ENCODE assay signal across 1 cellular context in genomic region chr11:59551651-59552521, GRCh38.
A peak's percentile ranks its signal among the peaks of the same experiment; 100 is the strongest.
TF ChIP-seq lines count a peak whose summit lies in the region.

No MANE protein-coding gene starts in this region.

TF ChIP-seq in K562, 482 proteins besides CTCF, POLR2A, EP300 and RAD21 (continued from another document and continues in another):
- TF ChIP-seq MGA (IDR thresholded peaks at IDR 0.05), result peak; percentile 68
- TF ChIP-seq HDAC3 (IDR thresholded peaks at IDR 0.05; ENCODE audit: borderline replicate concordance, partially characterized antibody), result peak; percentile 56
- TF ChIP-seq BDP1 (IDR thresholded peaks at IDR 0.05; ENCODE audit: insufficient read depth, insufficient read length), result peak; percentile 44
- TF ChIP-seq TEAD4 (IDR thresholded peaks at IDR 0.05; ENCODE audit: low read length), result peak; percentile 54; the same call in 1 of the 2 replicates
- no peak for TF ChIP-seq TEAD4 (CRISPR knock-in tag; IDR thresholded peaks at IDR 0.05; ENCODE audit: borderline replicate concordance)
- TF ChIP-seq NFIC (IDR thresholded peaks at IDR 0.05), result peak; percentile 43
- TF ChIP-seq, protein P1, sequence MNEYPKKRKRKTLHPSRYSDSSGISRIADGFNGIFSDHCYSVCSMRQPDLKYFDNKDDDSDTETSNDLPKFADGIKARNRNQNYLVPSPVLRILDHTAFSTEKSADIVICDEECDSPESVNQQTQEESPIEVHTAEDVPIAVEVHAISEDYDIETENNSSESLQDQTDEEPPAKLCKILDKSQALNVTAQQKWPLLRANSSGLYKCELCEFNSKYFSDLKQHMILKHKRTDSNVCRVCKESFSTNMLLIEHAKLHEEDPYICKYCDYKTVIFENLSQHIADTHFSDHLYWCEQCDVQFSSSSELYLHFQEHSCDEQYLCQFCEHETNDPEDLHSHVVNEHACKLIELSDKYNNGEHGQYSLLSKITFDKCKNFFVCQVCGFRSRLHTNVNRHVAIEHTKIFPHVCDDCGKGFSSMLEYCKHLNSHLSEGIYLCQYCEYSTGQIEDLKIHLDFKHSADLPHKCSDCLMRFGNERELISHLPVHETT (CRISPR knock-in tag; conservative IDR thresholded peaks at IDR 0.05 in 1 of 2, IDR thresholded peaks at IDR 0.05 in 1 of 2), result peak in 1 of 2 experiments; percentile 6; a peak in 1 of 4 replicates
- TF ChIP-seq TBP (optimal IDR thresholded peaks at IDR 0.05; ENCODE audit: low read depth, low read length), result peak; percentile 98
- TF ChIP-seq SUPT5H (IDR thresholded peaks at IDR 0.05), result 0 out of 2 replicates have a peak, but pooled peaks have one; percentile 15
- TF ChIP-seq, protein P2, sequence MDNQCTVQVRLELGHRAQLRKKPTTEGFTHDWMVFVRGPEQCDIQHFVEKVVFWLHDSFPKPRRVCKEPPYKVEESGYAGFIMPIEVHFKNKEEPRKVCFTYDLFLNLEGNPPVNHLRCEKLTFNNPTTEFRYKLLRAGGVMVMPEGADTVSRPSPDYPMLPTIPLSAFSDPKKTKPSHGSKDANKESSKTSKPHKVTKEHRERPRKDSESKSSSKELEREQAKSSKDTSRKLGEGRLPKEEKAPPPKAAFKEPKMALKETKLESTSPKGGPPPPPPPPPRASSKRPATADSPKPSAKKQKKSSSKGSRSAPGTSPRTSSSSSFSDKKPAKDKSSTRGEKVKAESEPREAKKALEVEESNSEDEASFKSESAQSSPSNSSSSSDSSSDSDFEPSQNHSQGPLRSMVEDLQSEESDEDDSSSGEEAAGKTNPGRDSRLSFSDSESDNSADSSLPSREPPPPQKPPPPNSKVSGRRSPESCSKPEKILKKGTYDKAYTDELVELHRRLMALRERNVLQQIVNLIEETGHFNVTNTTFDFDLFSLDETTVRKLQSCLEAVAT (IDR thresholded peaks at IDR 0.05), result peak; percentile 34 to 68; a peak in 2 of 4 replicates
- TF ChIP-seq ARID1B (IDR thresholded peaks at IDR 0.05), result 0 out of 2 replicates have a peak, but pooled peaks have one; percentile 29
- peak; percentile 3 for TF ChIP-seq BRF1 (IDR thresholded peaks at IDR 0.05; ENCODE audit: borderline replicate concordance, extremely low read depth, insufficient read length)
- no peak for TF ChIP-seq XRCC4 (IDR thresholded peaks at IDR 0.05; ENCODE audit: extremely low read depth, insufficient read depth, insufficient read length)
- peak in 1 of 2 experiments; percentile 36 for TF ChIP-seq NCOA2 (IDR thresholded peaks at IDR 0.05; ENCODE audit: partially characterized antibody in 2 of 2)
- TF ChIP-seq BRCA1 (IDR thresholded peaks at IDR 0.05), result no peak
- TF ChIP-seq BRCA1 (CRISPR knock-in tag; IDR thresholded peaks at IDR 0.05), result no peak
- peak; percentile 29 for TF ChIP-seq CHAMP1 (IDR thresholded peaks at IDR 0.05)
- no peak for TF ChIP-seq ZNF584 (CRISPR knock-in tag; IDR thresholded peaks at IDR 0.05; ENCODE audit: low read depth)
- peak; percentile 31; the same call in 1 of the 2 replicates for TF ChIP-seq SMARCE1 (IDR thresholded peaks at IDR 0.05)
- peak; percentile 14 for TF ChIP-seq ASH1L (IDR thresholded peaks at IDR 0.05; ENCODE audit: borderline replicate concordance, low read depth, partially characterized antibody)
- no peak for TF ChIP-seq PTBP1 (IDR thresholded peaks at IDR 0.05; ENCODE audit: low read depth, low read length)
- TF ChIP-seq ZBTB8A (IDR thresholded peaks at IDR 0.05; ENCODE audit: partially characterized antibody), result peak; percentile 71
- TF ChIP-seq GABPA (tag; conservative IDR thresholded peaks at IDR 0.05; ENCODE audit: low read depth), result 0 out of 2 replicates have a peak, but pooled peaks have one; percentile 27
- TF ChIP-seq HDAC1 (IDR thresholded peaks at IDR 0.05), result peak in 1 of 2 experiments; percentile 75; a peak in 1 of 4 replicates
- TF ChIP-seq, protein P3, sequence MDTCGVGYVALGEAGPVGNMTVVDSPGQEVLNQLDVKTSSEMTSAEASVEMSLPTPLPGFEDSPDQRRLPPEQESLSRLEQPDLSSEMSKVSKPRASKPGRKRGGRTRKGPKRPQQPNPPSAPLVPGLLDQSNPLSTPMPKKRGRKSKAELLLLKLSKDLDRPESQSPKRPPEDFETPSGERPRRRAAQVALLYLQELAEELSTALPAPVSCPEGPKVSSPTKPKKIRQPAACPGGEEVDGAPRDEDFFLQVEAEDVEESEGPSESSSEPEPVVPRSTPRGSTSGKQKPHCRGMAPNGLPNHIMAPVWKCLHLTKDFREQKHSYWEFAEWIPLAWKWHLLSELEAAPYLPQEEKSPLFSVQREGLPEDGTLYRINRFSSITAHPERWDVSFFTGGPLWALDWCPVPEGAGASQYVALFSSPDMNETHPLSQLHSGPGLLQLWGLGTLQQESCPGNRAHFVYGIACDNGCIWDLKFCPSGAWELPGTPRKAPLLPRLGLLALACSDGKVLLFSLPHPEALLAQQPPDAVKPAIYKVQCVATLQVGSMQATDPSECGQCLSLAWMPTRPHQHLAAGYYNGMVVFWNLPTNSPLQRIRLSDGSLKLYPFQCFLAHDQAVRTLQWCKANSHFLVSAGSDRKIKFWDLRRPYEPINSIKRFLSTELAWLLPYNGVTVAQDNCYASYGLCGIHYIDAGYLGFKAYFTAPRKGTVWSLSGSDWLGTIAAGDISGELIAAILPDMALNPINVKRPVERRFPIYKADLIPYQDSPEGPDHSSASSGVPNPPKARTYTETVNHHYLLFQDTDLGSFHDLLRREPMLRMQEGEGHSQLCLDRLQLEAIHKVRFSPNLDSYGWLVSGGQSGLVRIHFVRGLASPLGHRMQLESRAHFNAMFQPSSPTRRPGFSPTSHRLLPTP (IDR thresholded peaks at IDR 0.05; ENCODE audit: borderline replicate concordance, extremely low read depth, insufficient read length), result peak; percentile 94
- TF ChIP-seq ZKSCAN8 (CRISPR knock-in tag; IDR thresholded peaks at IDR 0.05), result peak; percentile 65; the same call in 1 of the 2 replicates
- peak; percentile 73; the same call in 1 of the 2 replicates for TF ChIP-seq NFRKB (IDR thresholded peaks at IDR 0.05; ENCODE audit: low read depth)
- TF ChIP-seq, protein P4, sequence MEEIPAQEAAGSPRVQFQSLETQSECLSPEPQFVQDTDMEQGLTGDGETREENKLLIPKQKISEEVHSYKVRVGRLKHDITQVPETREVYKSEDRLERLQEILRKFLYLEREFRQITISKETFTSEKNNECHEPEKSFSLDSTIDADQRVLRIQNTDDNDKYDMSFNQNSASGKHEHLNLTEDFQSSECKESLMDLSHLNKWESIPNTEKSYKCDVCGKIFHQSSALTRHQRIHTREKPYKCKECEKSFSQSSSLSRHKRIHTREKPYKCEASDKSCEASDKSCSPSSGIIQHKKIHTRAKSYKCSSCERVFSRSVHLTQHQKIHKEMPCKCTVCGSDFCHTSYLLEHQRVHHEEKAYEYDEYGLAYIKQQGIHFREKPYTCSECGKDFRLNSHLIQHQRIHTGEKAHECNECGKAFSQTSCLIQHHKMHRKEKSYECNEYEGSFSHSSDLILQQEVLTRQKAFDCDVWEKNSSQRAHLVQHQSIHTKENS (CRISPR knock-in tag; IDR thresholded peaks at IDR 0.05), result 0 out of 2 replicates have a peak, but pooled peaks have one; percentile 40
- peak; percentile 41 for TF ChIP-seq TAF9B (IDR thresholded peaks at IDR 0.05; ENCODE audit: partially characterized antibody)
- TF ChIP-seq RFX5 (IDR thresholded peaks at IDR 0.05; ENCODE audit: low read depth, low read length), result peak; percentile 38; the same call in 1 of the 2 replicates
- TF ChIP-seq KAT7 (CRISPR knock-in tag; IDR thresholded peaks at IDR 0.05; ENCODE audit: borderline replicate concordance), result no peak
- TF ChIP-seq CSDE1 (IDR thresholded peaks at IDR 0.05), result peak in 1 of 2 experiments; percentile 65; a peak in 1 of 4 replicates
